ENCODE assay signal across 9 cellular contexts in the genomic region with DNA sequence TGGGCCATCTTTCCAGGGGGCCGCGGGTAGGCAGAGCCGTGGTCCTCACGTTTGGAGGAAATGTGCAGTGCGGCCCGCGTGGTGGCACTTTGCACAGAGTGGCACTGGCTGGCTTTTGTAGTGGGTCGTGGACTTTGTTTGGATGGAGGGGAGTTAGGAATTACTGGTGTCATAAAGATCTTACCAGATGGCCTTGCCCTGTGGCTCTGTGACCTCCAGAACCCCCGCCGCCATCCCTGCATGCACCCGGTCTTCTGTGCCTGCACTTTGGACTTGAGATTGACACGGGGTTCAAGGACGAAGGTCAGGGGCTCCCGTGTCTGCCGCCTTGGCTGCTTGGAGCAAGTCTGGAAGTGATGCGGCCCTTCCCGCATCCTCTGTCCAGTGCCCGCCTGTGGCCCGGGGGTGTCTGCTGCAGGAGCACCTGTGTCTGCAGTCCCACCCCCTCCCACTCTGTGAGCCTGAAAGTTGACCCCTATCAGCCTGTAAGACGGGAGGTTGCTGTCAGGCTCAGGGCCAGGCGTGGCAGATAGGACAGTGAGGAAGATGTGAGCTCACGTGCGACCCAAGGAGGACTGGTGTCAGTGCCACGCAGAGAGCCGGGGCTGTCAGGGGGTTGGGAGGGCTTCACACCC. TPM values are rescaled to one million over a fixed set of nuclear protein-coding genes. Genes with fewer than 3 reads are reported as not detected.
A peak's percentile ranks its signal among the peaks of the same experiment; 100 is the strongest.
DNase-seq lines count a peak whose midpoint lies in the region; ATAC-seq and TF ChIP-seq lines count a peak whose summit lies in the region.
"Had no signal": no experiment of that assay in that cellular context is flagged by ENCODE, and none has a peak within 500 bp of the region (broad histone marks: within the 10 kb centered on the region; RNA-seq: fewer than 3 reads in every experiment).

No MANE protein-coding gene starts in this region.

- no peak for TF ChIP-seq EP300 in suprapubic skin (IDR thresholded peaks at IDR 0.05)

- peaks cover 28% of the 10 kb centered on the region for H3K4me1 Mint-ChIP-seq in activated CD4-positive, alpha-beta T cell treated with anti-CD3 and anti-CD28 coated beads for 36 hours
- H3K4me1 Mint-ChIP-seq in brain, result peaks cover 46% of the 10 kb centered on the region

- TF ChIP-seq POLR2A in suprapubic skin (IDR thresholded peaks at IDR 0.05), result no peak

- H3K36me3 Mint-ChIP-seq in activated CD4-positive, alpha-beta T cell treated with anti-CD3 and anti-CD28 coated beads for 36 hours (ENCODE audit: low read depth), result no peaks in the 10 kb centered on the region
- no peaks in the 10 kb centered on the region for H3K36me3 Mint-ChIP-seq in brain

- WGBS in suprapubic skin, result 13% methylated on average over 9 of the region's 25 CpGs

- H3K9me3 Mint-ChIP-seq in activated CD4-positive, alpha-beta T cell treated with anti-CD3 and anti-CD28 coated beads for 36 hours (ENCODE audit: low read depth), result no peaks in the 10 kb centered on the region
- H3K9me3 Mint-ChIP-seq in brain, result no peaks in the 10 kb centered on the region
- H3K9me3 Mint-ChIP-seq: activated CD4-positive, alpha-beta T cell treated with anti-CD3 and anti-CD28 coated beads, Interleukin-2, amount 10 ng/mL, durations not matched to agents 7 days and 5 days had no signal

- H3K27me3 Mint-ChIP-seq in activated CD4-positive, alpha-beta T cell treated with anti-CD3 and anti-CD28 coated beads for 36 hours, result no peaks in the 10 kb centered on the region
- H3K27me3 Mint-ChIP-seq in brain, result peaks cover 4% of the 10 kb centered on the region

- peak overlapping the region; percentile 74 for H3K4me3 Mint-ChIP-seq in activated CD4-positive, alpha-beta T cell treated with anti-CD3 and anti-CD28 coated beads for 36 hours
- H3K4me3 Mint-ChIP-seq in brain, result peak overlapping the region; percentile 85 to 94 (median 85)

- H3K4me1 ChIP-seq in lower lobe of right lung (peaks cover 66% of the 10 kb centered on the region), suprapubic skin (peaks cover 72% of the 10 kb centered on the region)

- CTCF ChIA-PET in activated CD4-positive, alpha-beta T cell treated with anti-CD3 and anti-CD28 coated beads for 36 hours (lab: Charles Lee), result interaction anchor here (0.7 to 1.3 kb wide), 4 partner anchors 8 to 134 kb away, joined by 3 to 4 read pairs (median 3); no protein-coding TSS in a partner anchor

- H3K27ac ChIP-seq in lower lobe of right lung (peak overlapping the region; percentile 87), suprapubic skin (peak overlapping the region; percentile 89)

- TF ChIP-seq CTCF in brain (conservative IDR thresholded peaks at IDR 0.05) (no peak), lower lobe of right lung (IDR thresholded peaks at IDR 0.05) (no peak), suprapubic skin (IDR thresholded peaks at IDR 0.05) (no peak)

- DNase-seq in activated CD4-positive, alpha-beta T cell treated with anti-CD3 and anti-CD28 coated beads for 36 hours, result no peak
- no peak for DNase-seq in activated CD4-positive, alpha-beta T cell treated with anti-CD3 and anti-CD28 coated beads for 1 hour
- DNase-seq in lower lobe of right lung (no peak), suprapubic skin (ENCODE audit: low spot score in 2 of 2) (peak in 1 of 2 donors; percentile 78), NCI-H510A (lab: John Stamatoyannopoulos, UW) (no peak), NCI-H2107 (lab: John Stamatoyannopoulos, UW) (no peak)

- peak overlapping the region; percentile 94 for H3K4me3 ChIP-seq in lower lobe of right lung
- H3K4me3 ChIP-seq in suprapubic skin, result peak overlapping the region; percentile 90

- intact Hi-C loops in activated CD4-positive, alpha-beta T cell treated with anti-CD3 and anti-CD28 coated beads for 36 hours (cut with DNase I, micrococcal nuclease), result no loop called here
- intact Hi-C loops in lower lobe of right lung (cut with DNase I), result no loop called here

- POLR2A ChIA-PET in activated CD4-positive, alpha-beta T cell treated with anti-CD3 and anti-CD28 coated beads for 36 hours (lab: Charles Lee), result no interaction called here

- H3K27ac Mint-ChIP-seq in activated CD4-positive, alpha-beta T cell treated with anti-CD3 and anti-CD28 coated beads for 36 hours, result peak overlapping the region; percentile 25
- H3K27ac Mint-ChIP-seq in brain, result peak overlapping the region; percentile 36 to 84 (median 71)
- H3K27ac Mint-ChIP-seq: activated CD4-positive, alpha-beta T cell treated with anti-CD3 and anti-CD28 coated beads, Interleukin-2, amount 10 ng/mL, durations not matched to agents 7 days and 5 days had no signal

- H3K36me3 ChIP-seq in lower lobe of right lung (no peaks in the 10 kb centered on the region), suprapubic skin (no peaks in the 10 kb centered on the region)

- no peaks in the 10 kb centered on the region for H3K27me3 ChIP-seq in lower lobe of right lung (ENCODE audit: low read depth)
- no peaks in the 10 kb centered on the region for H3K27me3 ChIP-seq in suprapubic skin

- H3K9me3 ChIP-seq in lower lobe of right lung (no peaks in the 10 kb centered on the region), suprapubic skin (no peaks in the 10 kb centered on the region)

- ATAC-seq in activated CD4-positive, alpha-beta T cell treated with anti-CD3 and anti-CD28 coated beads for 36 hours, result no peak
- ATAC-seq in lower lobe of right lung (no peak), GM18502 (IDR thresholded peaks at IDR 0.05; ENCODE audit: poor library complexity, unreplicated experiment) (no peak)

RNA-seq across cellular contexts. Expression of a gene that starts 2.2 kb away (rescaled TPM):
- 10 to 100 TPM in 1 of 2 experiments, 1 to 10 TPM in 1; 7.3 to 13.2 TPM for total RNA-seq in activated CD4-positive, alpha-beta T cell treated with anti-CD3 and anti-CD28 coated beads for 36 hours
- 130 TPM for polyA plus RNA-seq in brain (ENCODE audit: insufficient read depth, low read depth, low replicate concordance)
- total RNA-seq in lower lobe of right lung (60.6 TPM), suprapubic skin (10 to 100 TPM; 49.9 to 76.2 (median 57.1) TPM)

RNA-seq across cellular contexts. Expression of a gene that starts 34.1 kb away (rescaled TPM):
- 100 to 1,000 TPM; 349 to 533 TPM for total RNA-seq in activated CD4-positive, alpha-beta T cell treated with anti-CD3 and anti-CD28 coated beads for 36 hours
- polyA plus RNA-seq in brain (ENCODE audit: insufficient read depth, low read depth, low replicate concordance), result 1,738 TPM
- total RNA-seq in lower lobe of right lung (413 TPM), suprapubic skin (100 to 1,000 TPM; 339 to 403 (median 382) TPM)

RNA-seq across cellular contexts. Expression of a gene that starts 39.4 kb away (rescaled TPM):
- 10 to 100 TPM; 64.9 to 70.9 TPM for total RNA-seq in activated CD4-positive, alpha-beta T cell treated with anti-CD3 and anti-CD28 coated beads for 36 hours
- 2.3 TPM for polyA plus RNA-seq in brain (ENCODE audit: insufficient read depth, low read depth, low replicate concordance)
- total RNA-seq in lower lobe of right lung (24.2 TPM), suprapubic skin (100 to 1,000 TPM in 1 of 4 donors, 10 to 100 TPM in 3; 29.9 to 117 (median 85.0) TPM)
